Comparison of ENCODE assay signal across 1 cellular context in the genomic region with DNA sequence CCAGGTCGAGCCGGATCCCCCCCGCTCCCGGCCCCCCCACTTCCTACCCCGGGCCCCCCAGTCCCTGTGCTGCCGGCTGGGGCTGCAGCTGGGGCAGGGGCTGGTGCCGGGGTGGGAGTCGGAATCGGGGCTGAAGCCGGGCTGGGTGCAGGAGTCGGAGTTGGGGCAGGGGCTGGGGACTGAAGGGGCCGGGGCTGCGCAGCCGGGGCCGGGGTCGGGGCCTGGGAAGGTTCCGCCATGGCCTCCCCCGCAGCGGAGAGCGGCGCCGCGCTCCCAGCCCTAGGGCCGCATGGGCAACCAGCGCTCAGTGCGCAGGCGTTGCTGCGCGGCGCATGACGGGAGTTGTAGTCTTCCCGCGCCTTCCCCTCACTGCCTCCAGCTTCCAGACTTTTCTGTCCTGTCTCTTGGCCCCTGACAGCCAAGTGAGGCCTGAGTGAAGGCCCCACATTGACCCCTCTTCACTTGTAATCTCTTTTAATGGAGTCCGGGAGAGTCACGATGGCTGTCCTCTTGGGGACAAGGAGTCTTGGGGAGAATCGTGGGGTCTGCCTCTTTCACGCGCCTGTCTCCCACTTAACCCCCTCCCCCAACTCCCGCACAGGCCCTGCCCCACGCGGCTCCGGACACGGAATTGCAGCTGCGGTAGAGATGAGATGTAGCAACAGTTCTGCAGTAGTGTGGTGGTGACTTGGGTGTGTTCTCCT.
A peak's percentile ranks its signal among the peaks of the same experiment; 100 is the strongest.
TF ChIP-seq lines count a peak whose summit lies in the region.

Gene KAT2A, minus strand, starts transcription at position 302 of the 704 bp plus-strand sequence. Its CDS starts 63 bp downstream, at position 239.

TF ChIP-seq in K562, 482 proteins besides CTCF, POLR2A, EP300 and RAD21 (continued from another document and continues in another):
- TF ChIP-seq THRA (IDR thresholded peaks at IDR 0.05) (no peak), NCOA2 (IDR thresholded peaks at IDR 0.05; ENCODE audit: partially characterized antibody in 2 of 2) (no peak), ZC3H8 (IDR thresholded peaks at IDR 0.05) (no peak), KDM5B (IDR thresholded peaks at IDR 0.05; ENCODE audit: insufficient replicate concordance, low read depth, low read length) (peak; percentile 55), BMI1 (IDR thresholded peaks at IDR 0.05; ENCODE audit: low read length) (no peak), PHB (CRISPR knock-in tag; IDR thresholded peaks at IDR 0.05) (no peak), L3MBTL2 (IDR thresholded peaks at IDR 0.05) (peak; percentile 58), BCLAF1 (IDR thresholded peaks at IDR 0.05; ENCODE audit: borderline replicate concordance in 1 of 2, control insufficient read depth in 1 of 2, low read depth in 2 of 2, low read length in 1 of 2) (no peak), MAZ (CRISPR knock-in tag; conservative IDR thresholded peaks at IDR 0.05 in 1 of 2, IDR thresholded peaks at IDR 0.05 in 1 of 2) (peak; percentile 22 to 41; a peak in 1 of 4 replicates), NFIX (CRISPR knock-in tag; IDR thresholded peaks at IDR 0.05; ENCODE audit: low read depth) (no peak), CXXC5 (CRISPR knock-in tag; IDR thresholded peaks at IDR 0.05) (peak; percentile 50), EGR1 (conservative IDR thresholded peaks at IDR 0.05) (peak; percentile 67), SMAD1 (IDR thresholded peaks at IDR 0.05; ENCODE audit: low read depth, low read length, partially characterized antibody) (peak; percentile 15), CHD1 (IDR thresholded peaks at IDR 0.05; ENCODE audit: low read length) (no peak), RFX7 (CRISPR knock-in tag; IDR thresholded peaks at IDR 0.05) (no peak), ZNF175 (CRISPR knock-in tag; IDR thresholded peaks at IDR 0.05; ENCODE audit: low read depth) (no peak), ZFX (CRISPR knock-in tag; IDR thresholded peaks at IDR 0.05) (peak; percentile 70), KAT8 (IDR thresholded peaks at IDR 0.05; ENCODE audit: low read depth) (no peak), EZH2 (IDR thresholded peaks at IDR 0.05; ENCODE audit: borderline replicate concordance, low read depth, low read length) (no peak), ERF (CRISPR knock-in tag; IDR thresholded peaks at IDR 0.05) (no peak), ARID3A (IDR thresholded peaks at IDR 0.05; ENCODE audit: borderline replicate concordance, low read depth, low read length) (no peak), CBX2 (IDR thresholded peaks at IDR 0.05; ENCODE audit: insufficient read depth, low read length, poor library complexity, severe bottlenecking) (no peak), RBM17 (IDR thresholded peaks at IDR 0.05; ENCODE audit: borderline replicate concordance, low read depth, low read length) (no peak), BACH1 (tag; IDR thresholded peaks at IDR 0.05) (no peak), TAF15 (IDR thresholded peaks at IDR 0.05; ENCODE audit: low read depth, low read length) (no peak), ZZZ3 (IDR thresholded peaks at IDR 0.05) (no peak), MTA1 (IDR thresholded peaks at IDR 0.05; ENCODE audit: borderline replicate concordance) (no peak), NFRKB (IDR thresholded peaks at IDR 0.05; ENCODE audit: low read depth) (no peak), SMARCC2 (IDR thresholded peaks at IDR 0.05; ENCODE audit: low read depth) (no peak), MECOM (CRISPR knock-in tag; IDR thresholded peaks at IDR 0.05) (no peak), CREB5 (CRISPR knock-in tag; IDR thresholded peaks at IDR 0.05) (no peak), TEAD4 (IDR thresholded peaks at IDR 0.05; ENCODE audit: low read length) (no peak), TEAD4 (CRISPR knock-in tag; IDR thresholded peaks at IDR 0.05; ENCODE audit: borderline replicate concordance) (no peak), CEBPG (CRISPR knock-in tag; IDR thresholded peaks at IDR 0.05) (no peak), CEBPG (tag; conservative IDR thresholded peaks at IDR 0.05 in 1 of 2, IDR thresholded peaks at IDR 0.05 in 1 of 2) (no peak), PTBP1 (IDR thresholded peaks at IDR 0.05; ENCODE audit: low read depth, low read length) (no peak), HMBOX1 (IDR thresholded peaks at IDR 0.05) (no peak), SMARCA5 (IDR thresholded peaks at IDR 0.05) (no peak), MAX (CRISPR knock-in tag; IDR thresholded peaks at IDR 0.05) (peak; percentile 85), POLR2G (IDR thresholded peaks at IDR 0.05; ENCODE audit: low read depth, low read length) (peak; percentile 80), PHF8 (IDR thresholded peaks at IDR 0.05; ENCODE audit: borderline replicate concordance, low read length) (peak; percentile 62; the same call in 1 of the 2 replicates), ARID1B (IDR thresholded peaks at IDR 0.05) (no peak)
- TF ChIP-seq, protein P1, sequence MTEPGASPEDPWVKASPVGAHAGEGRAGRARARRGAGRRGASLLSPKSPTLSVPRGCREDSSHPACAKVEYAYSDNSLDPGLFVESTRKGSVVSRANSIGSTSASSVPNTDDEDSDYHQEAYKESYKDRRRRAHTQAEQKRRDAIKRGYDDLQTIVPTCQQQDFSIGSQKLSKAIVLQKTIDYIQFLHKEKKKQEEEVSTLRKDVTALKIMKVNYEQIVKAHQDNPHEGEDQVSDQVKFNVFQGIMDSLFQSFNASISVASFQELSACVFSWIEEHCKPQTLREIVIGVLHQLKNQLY (CRISPR knock-in tag; conservative IDR thresholded peaks at IDR 0.05) = no peak
- TF ChIP-seq, protein P2, sequence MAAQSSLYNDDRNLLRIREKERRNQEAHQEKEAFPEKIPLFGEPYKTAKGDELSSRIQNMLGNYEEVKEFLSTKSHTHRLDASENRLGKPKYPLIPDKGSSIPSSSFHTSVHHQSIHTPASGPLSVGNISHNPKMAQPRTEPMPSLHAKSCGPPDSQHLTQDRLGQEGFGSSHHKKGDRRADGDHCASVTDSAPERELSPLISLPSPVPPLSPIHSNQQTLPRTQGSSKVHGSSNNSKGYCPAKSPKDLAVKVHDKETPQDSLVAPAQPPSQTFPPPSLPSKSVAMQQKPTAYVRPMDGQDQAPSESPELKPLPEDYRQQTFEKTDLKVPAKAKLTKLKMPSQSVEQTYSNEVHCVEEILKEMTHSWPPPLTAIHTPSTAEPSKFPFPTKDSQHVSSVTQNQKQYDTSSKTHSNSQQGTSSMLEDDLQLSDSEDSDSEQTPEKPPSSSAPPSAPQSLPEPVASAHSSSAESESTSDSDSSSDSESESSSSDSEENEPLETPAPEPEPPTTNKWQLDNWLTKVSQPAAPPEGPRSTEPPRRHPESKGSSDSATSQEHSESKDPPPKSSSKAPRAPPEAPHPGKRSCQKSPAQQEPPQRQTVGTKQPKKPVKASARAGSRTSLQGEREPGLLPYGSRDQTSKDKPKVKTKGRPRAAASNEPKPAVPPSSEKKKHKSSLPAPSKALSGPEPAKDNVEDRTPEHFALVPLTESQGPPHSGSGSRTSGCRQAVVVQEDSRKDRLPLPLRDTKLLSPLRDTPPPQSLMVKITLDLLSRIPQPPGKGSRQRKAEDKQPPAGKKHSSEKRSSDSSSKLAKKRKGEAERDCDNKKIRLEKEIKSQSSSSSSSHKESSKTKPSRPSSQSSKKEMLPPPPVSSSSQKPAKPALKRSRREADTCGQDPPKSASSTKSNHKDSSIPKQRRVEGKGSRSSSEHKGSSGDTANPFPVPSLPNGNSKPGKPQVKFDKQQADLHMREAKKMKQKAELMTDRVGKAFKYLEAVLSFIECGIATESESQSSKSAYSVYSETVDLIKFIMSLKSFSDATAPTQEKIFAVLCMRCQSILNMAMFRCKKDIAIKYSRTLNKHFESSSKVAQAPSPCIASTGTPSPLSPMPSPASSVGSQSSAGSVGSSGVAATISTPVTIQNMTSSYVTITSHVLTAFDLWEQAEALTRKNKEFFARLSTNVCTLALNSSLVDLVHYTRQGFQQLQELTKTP (IDR thresholded peaks at IDR 0.05; ENCODE audit: low read depth in 1 of 2, partially characterized antibody in 2 of 2) = peak in 1 of 2 experiments; percentile 81
- TF ChIP-seq, protein P3, sequence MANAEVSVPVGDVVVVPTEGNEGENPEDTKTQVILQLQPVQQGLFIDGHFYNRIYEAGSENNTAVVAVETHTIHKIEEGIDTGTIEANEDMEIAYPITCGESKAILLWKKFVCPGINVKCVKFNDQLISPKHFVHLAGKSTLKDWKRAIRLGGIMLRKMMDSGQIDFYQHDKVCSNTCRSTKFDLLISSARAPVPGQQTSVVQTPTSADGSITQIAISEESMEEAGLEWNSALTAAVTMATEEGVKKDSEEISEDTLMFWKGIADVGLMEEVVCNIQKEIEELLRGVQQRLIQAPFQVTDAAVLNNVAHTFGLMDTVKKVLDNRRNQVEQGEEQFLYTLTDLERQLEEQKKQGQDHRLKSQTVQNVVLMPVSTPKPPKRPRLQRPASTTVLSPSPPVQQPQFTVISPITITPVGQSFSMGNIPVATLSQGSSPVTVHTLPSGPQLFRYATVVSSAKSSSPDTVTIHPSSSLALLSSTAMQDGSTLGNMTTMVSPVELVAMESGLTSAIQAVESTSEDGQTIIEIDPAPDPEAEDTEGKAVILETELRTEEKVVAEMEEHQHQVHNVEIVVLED (CRISPR knock-in tag; IDR thresholded peaks at IDR 0.05) = peak; percentile 61
- TF ChIP-seq, protein P4, sequence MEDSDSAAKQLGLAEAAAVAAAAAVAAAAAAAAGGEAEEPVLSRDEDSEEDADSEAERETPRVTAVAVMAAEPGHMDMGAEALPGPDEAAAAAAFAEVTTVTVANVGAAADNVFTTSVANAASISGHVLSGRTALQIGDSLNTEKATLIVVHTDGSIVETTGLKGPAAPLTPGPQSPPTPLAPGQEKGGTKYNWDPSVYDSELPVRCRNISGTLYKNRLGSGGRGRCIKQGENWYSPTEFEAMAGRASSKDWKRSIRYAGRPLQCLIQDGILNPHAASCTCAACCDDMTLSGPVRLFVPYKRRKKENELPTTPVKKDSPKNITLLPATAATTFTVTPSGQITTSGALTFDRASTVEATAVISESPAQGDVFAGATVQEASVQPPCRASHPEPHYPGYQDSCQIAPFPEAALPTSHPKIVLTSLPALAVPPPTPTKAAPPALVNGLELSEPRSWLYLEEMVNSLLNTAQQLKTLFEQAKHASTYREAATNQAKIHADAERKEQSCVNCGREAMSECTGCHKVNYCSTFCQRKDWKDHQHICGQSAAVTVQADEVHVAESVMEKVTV (CRISPR knock-in tag; IDR thresholded peaks at IDR 0.05) = no peak
